In genomic region chr11:27280131-27280530, GRCh38 we compare ENCODE assay signal across 22 cellular contexts.
"Had no signal": no experiment of that assay in that cellular context is flagged by ENCODE, and none has a peak within 500 bp of the region (broad histone marks: within the 10 kb centered on the region; RNA-seq: fewer than 3 reads in every experiment).

No MANE protein-coding gene starts in this region.

- H3K4me3 ChIP-seq: cardiac muscle cell had no signal

- H3K27me3 ChIP-seq: cardiac muscle cell had no signal

- ATAC-seq: activated CD8-positive, alpha-beta memory T cell treated with anti-CD3 and anti-CD28 coated beads, Interleukin-2, amount 10 ng/mL, durations not matched to agents 7 days and 5 days; T-helper 17 cell; WTC11 had no signal

- DNase-seq: activated CD4-positive, alpha-beta T cell treated with anti-CD3 and anti-CD28 coated beads for 48 hours; activated CD4-positive, alpha-beta T cell treated with anti-CD3 and anti-CD28 coated beads, Interleukin-2, amount 50 U/mL, for 48 hours; activated CD4-positive, CD25-positive, alpha-beta regulatory T cell treated with anti-CD3 and anti-CD28 coated beads, Interleukin-2, amount 50 U/mL, for 72 hours; activated CD8-positive, alpha-beta memory T cell treated with anti-CD3 and anti-CD28 coated beads, Interleukin-2, amount 10 ng/mL, durations not matched to agents 7 days and 5 days; activated effector memory CD4-positive, alpha-beta T cell treated with Interleukin-2 at 50 U/mL for 16 hours; activated naive CD4-positive, alpha-beta T cell; activated T-cell treated with anti-CD3 and anti-CD28 coated beads, Interleukin-2, amount 50 U/mL, for 24 hours; amniotic stem cell; KG1; NCI-H1048; NCI-H1417; NCI-H2029; NCI-H2107; NCI-H345; NCI-H510A; NCI-H526 treated with DMSO at 0.1 percent for 48 hours; NCI-H82; SHP77; T-helper 17 cell; T-helper 9 cell had no signal

- H3K27ac ChIP-seq: cardiac muscle cell had no signal

- H3K36me3 ChIP-seq: cardiac muscle cell had no signal
